12 cellular contexts compared by ENCODE assay signal in the genomic region with DNA sequence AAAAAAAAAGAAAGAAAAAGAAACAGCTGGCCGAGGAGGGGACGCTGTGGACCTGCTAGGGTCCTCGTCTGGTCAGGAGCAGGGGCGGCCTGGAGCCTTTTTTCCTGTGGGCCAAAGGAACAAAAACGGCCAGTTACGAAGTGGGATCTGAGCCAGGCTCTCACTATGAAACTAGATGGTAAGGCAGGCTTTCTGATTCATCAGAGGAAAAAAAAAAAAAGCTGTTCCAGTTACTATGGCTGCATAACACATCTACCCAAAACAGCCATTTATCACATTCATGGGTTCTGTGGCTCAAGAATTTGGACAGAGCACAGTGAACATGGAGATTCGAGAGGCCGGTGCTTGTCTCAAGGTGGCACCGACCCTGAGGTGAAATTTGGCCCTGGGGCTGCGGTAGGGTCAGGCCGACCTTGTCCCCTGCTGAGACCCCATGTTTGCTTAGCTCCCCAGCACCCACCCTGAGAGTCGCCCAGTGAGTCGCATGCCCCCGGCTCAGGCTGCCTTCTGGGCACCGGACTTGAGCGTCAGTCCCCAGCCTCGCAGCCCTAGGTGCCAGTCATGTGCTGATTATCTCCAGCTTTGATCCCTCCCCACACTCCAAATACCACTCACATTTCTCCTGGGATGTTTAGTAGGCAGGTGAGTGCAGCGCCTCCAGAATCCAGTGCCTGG. TPM values are rescaled to one million over a fixed set of nuclear protein-coding genes. Genes with fewer than 3 reads are reported as not detected.
DNase-seq lines count a peak whose midpoint lies in the region; ATAC-seq, FAIRE-seq and TF ChIP-seq lines count a peak whose summit lies in the region.
"Had no signal": no experiment of that assay in that cellular context is flagged by ENCODE, and none has a peak within 500 bp of the region (broad histone marks: within the 10 kb centered on the region; RNA-seq: fewer than 3 reads in every experiment).

No MANE protein-coding gene starts in this region.

- H3K4ac ChIP-seq in mesenchymal stem cell (ENCODE audit: low read depth in 1 of 2, low read length in 2 of 2), result no peak overlapping the region

- peak overlapping the region in 1 of 2 experiments; percentile 32 for H2BK12ac ChIP-seq in mesenchymal stem cell (ENCODE audit: low read length in 2 of 2)

- no peak overlapping the region for H3K9ac ChIP-seq in endothelial cell of umbilical vein (replicated peaks; ENCODE audit: extremely low read depth, insufficient read depth, low read length)
- H3K9ac ChIP-seq in mesenchymal stem cell (ENCODE audit: low read length), result peak overlapping the region; percentile 83

- H3K4me3 ChIP-seq in endothelial cell of umbilical vein (replicated peaks in 1 of 3; ENCODE audit: insufficient read depth in 1 of 3, low read depth in 1 of 3, low read length in 3 of 3), result no peak overlapping the region
- no peak overlapping the region for H3K4me3 ChIP-seq in mesenchymal stem cell (ENCODE audit: insufficient read depth in 1 of 2, low read depth in 1 of 2, low read length in 2 of 2)
- H3K4me3 ChIP-seq in CD4-positive, alpha-beta memory T cell (ENCODE audit: low read length in 2 of 2), result no peak overlapping the region
- H3K4me3 ChIP-seq: SJSA1 had no signal

- peaks cover 0 to 2% (median 0%) of the 10 kb centered on the region in 4 donors for H3K4me1 Mint-ChIP-seq in CD4-positive, alpha-beta memory T cell

- H3K27me3 ChIP-seq in endothelial cell of umbilical vein (ENCODE audit: control insufficient read depth in 2 of 2, insufficient read depth in 2 of 2, low read length in 2 of 2) (no peaks in the 10 kb centered on the region), mesenchymal stem cell (ENCODE audit: control insufficient read depth in 1 of 2, insufficient read depth in 1 of 2, low read length in 2 of 2) (peaks cover 0 to 11% of the 10 kb centered on the region in 2 experiments)
- no peaks in the 10 kb centered on the region for H3K27me3 ChIP-seq in CD4-positive, alpha-beta memory T cell (ENCODE audit: insufficient read depth, low read length)
- H3K27me3 ChIP-seq: SJSA1 had no signal

- no peak overlapping the region for H4K91ac ChIP-seq in mesenchymal stem cell (ENCODE audit: low read length)

- H2BK120ac ChIP-seq in mesenchymal stem cell (ENCODE audit: low read depth, low read length), result no peak overlapping the region

- no peak overlapping the region for H4K8ac ChIP-seq in mesenchymal stem cell (ENCODE audit: low read length)

- no peaks in the 10 kb centered on the region for H3K9me1 ChIP-seq in endothelial cell of umbilical vein (replicated peaks; ENCODE audit: control insufficient read depth, extremely low read depth, insufficient read depth, low read length)

- CTCF ChIA-PET in endothelial cell of umbilical vein (lab: Charles Lee), result interaction anchor here (0.8 to 1.3 kb wide), 2 partner anchors 10 to 11 kb away, joined by 3 to 4 read pairs; no protein-coding TSS in a partner anchor
- CTCF ChIA-PET in CD4-positive, alpha-beta memory T cell (lab: Charles Lee; ENCODE audit: partially characterized antibody), result no interaction called here

- H3K9me3 ChIP-seq in endothelial cell of umbilical vein (replicated peaks; ENCODE audit: control insufficient read depth, insufficient read depth, low read length) (no peaks in the 10 kb centered on the region), mesenchymal stem cell (ENCODE audit: control insufficient read depth, low read length) (no peaks in the 10 kb centered on the region)
- H3K9me3 ChIP-seq in CD4-positive, alpha-beta memory T cell (ENCODE audit: control insufficient read depth in 1 of 2, low read length in 2 of 2), result no peaks in the 10 kb centered on the region
- H3K9me3 ChIP-seq: SJSA1 had no signal

- no peak overlapping the region for H3K14ac ChIP-seq in mesenchymal stem cell (ENCODE audit: low read length in 2 of 2)

- no peak overlapping the region for H3K23ac ChIP-seq in mesenchymal stem cell (ENCODE audit: low read length in 2 of 2)

- BruUV-seq in endothelial cell of umbilical vein (replicated peaks; lab: Mats Ljungman, UMichigan), result no TSS peak

- H2BK5ac ChIP-seq in mesenchymal stem cell (ENCODE audit: low read depth, low read length, poor library complexity, severe bottlenecking), result no peak overlapping the region

- H4K20me1 ChIP-seq in endothelial cell of umbilical vein (replicated peaks; ENCODE audit: control insufficient read depth, extremely low read depth, insufficient read depth, low read length), result no peaks in the 10 kb centered on the region

- peak overlapping the region in 1 of 7 donors; percentile 42 for H3K27ac Mint-ChIP-seq in CD4-positive, alpha-beta memory T cell

- H3K18ac ChIP-seq in mesenchymal stem cell (ENCODE audit: low read depth in 1 of 2, low read length in 2 of 2), result no peak overlapping the region

- no peak for TF ChIP-seq CTCF in endothelial cell of umbilical vein (IDR thresholded peaks at IDR 0.05; ENCODE audit: extremely low read depth in 1 of 2, insufficient read depth in 1 of 2, low read depth in 1 of 2, low read length in 2 of 2)
- no peak for TF ChIP-seq CTCF in GM13976 (IDR thresholded peaks at IDR 0.05; ENCODE audit: borderline replicate concordance, control extremely low read depth, extremely low read depth, insufficient read depth, missing control alignments)

- H2AFZ ChIP-seq in endothelial cell of umbilical vein (ENCODE audit: low read depth, low read length) (no peak overlapping the region), mesenchymal stem cell (ENCODE audit: low read depth, low read length) (no peak overlapping the region)

- H3K4me1 ChIP-seq in endothelial cell of umbilical vein (ENCODE audit: control insufficient read depth, extremely low read depth, insufficient read depth, low read length) (no peaks in the 10 kb centered on the region), mesenchymal stem cell (ENCODE audit: control insufficient read depth, insufficient read depth, low read depth, low read length) (peaks cover 5% of the 10 kb centered on the region)
- no peaks in the 10 kb centered on the region for H3K4me1 ChIP-seq in CD4-positive, alpha-beta memory T cell (ENCODE audit: insufficient read depth, low read length)

- no peak overlapping the region for H2AK5ac ChIP-seq in mesenchymal stem cell (ENCODE audit: low read length, severe bottlenecking)

- no peaks in the 10 kb centered on the region for H3K79me1 ChIP-seq in mesenchymal stem cell (replicated peaks; ENCODE audit: low read length, poor library complexity, severe bottlenecking)

- DNase-seq in Right ventricle myocardium inferior (ENCODE audit: missing footprints) (no peak), cardiac septum (ENCODE audit: low spot score) (no peak), endothelial cell of umbilical vein (ENCODE audit: low read depth, low spot score) (peak; percentile 53), mesenchymal stem cell (peak; percentile 94), DMS79 treated with DMSO at 0.1 percent for 48 hours (lab: John Stamatoyannopoulos, UW) (no peak), GM13976 (ENCODE audit: low spot score) (no peak)
- no peak for DNase-seq in stimulated activated CD8-positive, alpha-beta memory T cell treated with anti-CD3 and anti-CD28 coated beads, Interleukin-4, amount 100 ng/mL, for 48 hours
- no peak for DNase-seq in CD4-positive, alpha-beta memory T cell
- DNase-seq: activated T-cell treated with anti-CD3 and anti-CD28 coated beads, Interleukin-2, amount 50 U/mL, for 1 hour; retina had no signal

- POLR2A ChIA-PET in endothelial cell of umbilical vein (lab: Charles Lee), result no interaction called here
- POLR2A ChIA-PET in CD4-positive, alpha-beta memory T cell (lab: Charles Lee; ENCODE audit: partially characterized antibody), result no interaction called here

- WGBS in mesenchymal stem cell, result 74% methylated on average over 16 of the region's 18 CpGs

- no peak for TF ChIP-seq POLR2A in endothelial cell of umbilical vein (IDR thresholded peaks at IDR 0.05; ENCODE audit: low read depth, low read length)

- H3K79me2 ChIP-seq in endothelial cell of umbilical vein (ENCODE audit: control insufficient read depth, insufficient read depth, low read length), result no peaks in the 10 kb centered on the region

- no peak overlapping the region for H3K27ac ChIP-seq in endothelial cell of umbilical vein (ENCODE audit: insufficient read depth, low read depth, low read length)
- no peak overlapping the region for H3K27ac ChIP-seq in mesenchymal stem cell (ENCODE audit: low read length, poor library complexity, severe bottlenecking)
- H3K27ac ChIP-seq in CD4-positive, alpha-beta memory T cell (ENCODE audit: low read depth, low read length), result no peak overlapping the region
- H3K27ac ChIP-seq: SJSA1 had no signal

- H3K4me2 ChIP-seq in endothelial cell of umbilical vein (ENCODE audit: insufficient read depth, low read length) (no peak overlapping the region), mesenchymal stem cell (ENCODE audit: low read length, poor library complexity, severe bottlenecking) (no peak overlapping the region)

- no peak for FAIRE-seq in endothelial cell of umbilical vein (lab: Jason Lieb, UNC)
- FAIRE-seq: GM18507 had no signal

- no peaks in the 10 kb centered on the region for H3K36me3 Mint-ChIP-seq in CD4-positive, alpha-beta memory T cell

- H3K36me3 ChIP-seq in endothelial cell of umbilical vein (ENCODE audit: control insufficient read depth in 2 of 2, extremely low read depth in 1 of 2, insufficient read depth in 2 of 2, low read length in 2 of 2), result no peaks in the 10 kb centered on the region
- H3K36me3 ChIP-seq in mesenchymal stem cell (ENCODE audit: control insufficient read depth in 1 of 2, insufficient read depth in 2 of 2, low read depth in 1 of 2, low read length in 2 of 2), result peaks cover 0 to 8% of the 10 kb centered on the region in 2 experiments
- H3K36me3 ChIP-seq in CD4-positive, alpha-beta memory T cell (ENCODE audit: insufficient read depth, low read length), result no peaks in the 10 kb centered on the region
- H3K36me3 ChIP-seq: SJSA1 had no signal

- H3K27me3 Mint-ChIP-seq in CD4-positive, alpha-beta memory T cell, result no peaks in the 10 kb centered on the region

- peak; percentile 52 for ATAC-seq in Right ventricle myocardium inferior

- dilution Hi-C loops in endothelial cell of umbilical vein (cut with MboI; ENCODE audit: extremely low pct_ligation_motif_present, low sequenced_read_pairs), result no loop called here

- intact Hi-C loops in Right ventricle myocardium inferior (cut with DNase I), result loop anchor here (5.0 kb wide), 1 partner anchor 106 kb away; no protein-coding TSS in a partner anchor
- intact Hi-C loops in cardiac septum (cut with DNase I), result no loop called here
- intact Hi-C loops in endothelial cell of umbilical vein (cut with micrococcal nuclease), result no loop called here
- intact Hi-C loops in CD4-positive, alpha-beta memory T cell (cut with micrococcal nuclease), result no loop called here

- H3K4me3 Mint-ChIP-seq in CD4-positive, alpha-beta memory T cell, result no peak overlapping the region

- no peak overlapping the region for H2BK15ac ChIP-seq in mesenchymal stem cell (ENCODE audit: low read depth, poor library complexity, severe bottlenecking)

- in situ Hi-C loops in GM13976 (cut with MboI; ENCODE audit: low sequenced_read_pairs, unreplicated experiment), result no loop called here

- H3K9me3 Mint-ChIP-seq in CD4-positive, alpha-beta memory T cell, result no peaks in the 10 kb centered on the region

RNA-seq across cellular contexts. Expression of gene MRGPRD, which starts 34.2 kb away (rescaled TPM):
- total RNA-seq in Right ventricle myocardium inferior (not detected), cardiac septum (not detected), endothelial cell of umbilical vein (not detected in 2 replicates)
- not detected in 2 replicates for polyA plus RNA-seq in endothelial cell of umbilical vein
- not detected in 2 replicates for polyA plus RNA-seq in endothelial cell of umbilical vein (2011; cell fraction: cytosol; rRNA removed)
- not detected in 2 replicates for polyA plus RNA-seq in endothelial cell of umbilical vein (2011; cell fraction: nucleus; rRNA removed)
- not detected in 2 replicates for polyA plus RNA-seq in endothelial cell of umbilical vein (2012)
- not detected in 2 replicates for polyA minus RNA-seq in endothelial cell of umbilical vein
- not detected for polyA minus RNA-seq in endothelial cell of umbilical vein (2011; cell fraction: cytosol; rRNA and poly(A)+ RNA removed)
- polyA minus RNA-seq in endothelial cell of umbilical vein (2011; cell fraction: nucleus; rRNA and poly(A)+ RNA removed), result not detected in 2 replicates
- not detected for polyA plus RNA-seq in mesenchymal stem cell (2013, experiment 1 of 2)
- polyA plus RNA-seq in mesenchymal stem cell (2013, experiment 2 of 2), result not detected
- not detected for total RNA-seq in CD4-positive, alpha-beta memory T cell
- polyA plus RNA-seq in CD4-positive, alpha-beta memory T cell, result under 1 TPM in 1 of 2 donors, not detected in 1; 0.48 TPM
- total RNA-seq: SJSA1 had no signal

RNA-seq across cellular contexts. Expression of gene IGHMBP2, which starts 42.9 kb away (rescaled TPM):
- total RNA-seq in Right ventricle myocardium inferior (13.8 TPM), cardiac septum (12.3 TPM), endothelial cell of umbilical vein (23.5 and 25.1 TPM in 2 replicates)
- polyA plus RNA-seq in endothelial cell of umbilical vein, result 10.9 and 12.8 TPM in 2 replicates
- 7.9 and 8.7 TPM in 2 replicates for polyA plus RNA-seq in endothelial cell of umbilical vein (2011; cell fraction: cytosol; rRNA removed)
- 57.3 and 60.2 TPM in 2 replicates for polyA plus RNA-seq in endothelial cell of umbilical vein (2011; cell fraction: nucleus; rRNA removed)
- 11.2 TPM in 2 replicates for polyA plus RNA-seq in endothelial cell of umbilical vein (2012)
- polyA minus RNA-seq in endothelial cell of umbilical vein, result 25.0 and 29.9 TPM in 2 replicates
- polyA minus RNA-seq in endothelial cell of umbilical vein (2011; cell fraction: cytosol; rRNA and poly(A)+ RNA removed), result 12.9 TPM
- polyA minus RNA-seq in endothelial cell of umbilical vein (2011; cell fraction: nucleus; rRNA and poly(A)+ RNA removed), result 32.3 and 39.3 TPM in 2 replicates
- 5.9 TPM for polyA plus RNA-seq in mesenchymal stem cell (2013, experiment 1 of 2)
- polyA plus RNA-seq in mesenchymal stem cell (2013, experiment 2 of 2), result 5.1 TPM
- 10 to 100 TPM; 36.8 to 37.6 TPM for total RNA-seq in CD4-positive, alpha-beta memory T cell
- polyA plus RNA-seq in CD4-positive, alpha-beta memory T cell, result 1 to 10 TPM; 3.8 to 8.7 TPM

RNA-seq across cellular contexts. Expression of gene MRPL21, which starts 42.9 kb away (rescaled TPM):
- total RNA-seq in Right ventricle myocardium inferior (120 TPM), cardiac septum (58.0 TPM), endothelial cell of umbilical vein (52.2 and 65.1 TPM in 2 replicates)
- polyA plus RNA-seq in endothelial cell of umbilical vein, result 65.5 and 69.1 TPM in 2 replicates
- polyA plus RNA-seq in endothelial cell of umbilical vein (2011; cell fraction: cytosol; rRNA removed), result 65.8 and 68.3 TPM in 2 replicates
- polyA plus RNA-seq in endothelial cell of umbilical vein (2011; cell fraction: nucleus; rRNA removed), result 41.0 and 44.1 TPM in 2 replicates
- 86.5 and 87.5 TPM in 2 replicates for polyA plus RNA-seq in endothelial cell of umbilical vein (2012)
- polyA minus RNA-seq in endothelial cell of umbilical vein, result 30.8 and 46.2 TPM in 2 replicates
- 36.0 TPM for polyA minus RNA-seq in endothelial cell of umbilical vein (2011; cell fraction: cytosol; rRNA and poly(A)+ RNA removed)
- polyA minus RNA-seq in endothelial cell of umbilical vein (2011; cell fraction: nucleus; rRNA and poly(A)+ RNA removed), result 20.7 and 23.2 TPM in 2 replicates
- polyA plus RNA-seq in mesenchymal stem cell (2013, experiment 1 of 2), result 71.6 TPM
- 69.8 TPM for polyA plus RNA-seq in mesenchymal stem cell (2013, experiment 2 of 2)
- 10 to 100 TPM; 36.2 to 37.3 TPM for total RNA-seq in CD4-positive, alpha-beta memory T cell
- 100 to 1,000 TPM; 105 to 151 TPM for polyA plus RNA-seq in CD4-positive, alpha-beta memory T cell

Comparison
In these comparisons a context has a peak if more than half of its experiments do, and no peak if none do; other contexts are left out.
1. DNase-seq: peak in endothelial cell of umbilical vein (single experiment) and mesenchymal stem cell (single experiment); none in Right ventricle myocardium inferior (single experiment), cardiac septum (single experiment), DMS79 treated with DMSO at 0.1 percent for 48 hours (single experiment), stimulated activated CD8-positive, alpha-beta memory T cell treated with anti-CD3 and anti-CD28 coated beads, Interleukin-4, amount 100 ng/mL, for 48 hours (single experiment), CD4-positive, alpha-beta memory T cell (0 of 5) and GM13976 (single experiment).